Comparison of ENCODE assay signal across 30 cellular contexts in the genomic region with DNA sequence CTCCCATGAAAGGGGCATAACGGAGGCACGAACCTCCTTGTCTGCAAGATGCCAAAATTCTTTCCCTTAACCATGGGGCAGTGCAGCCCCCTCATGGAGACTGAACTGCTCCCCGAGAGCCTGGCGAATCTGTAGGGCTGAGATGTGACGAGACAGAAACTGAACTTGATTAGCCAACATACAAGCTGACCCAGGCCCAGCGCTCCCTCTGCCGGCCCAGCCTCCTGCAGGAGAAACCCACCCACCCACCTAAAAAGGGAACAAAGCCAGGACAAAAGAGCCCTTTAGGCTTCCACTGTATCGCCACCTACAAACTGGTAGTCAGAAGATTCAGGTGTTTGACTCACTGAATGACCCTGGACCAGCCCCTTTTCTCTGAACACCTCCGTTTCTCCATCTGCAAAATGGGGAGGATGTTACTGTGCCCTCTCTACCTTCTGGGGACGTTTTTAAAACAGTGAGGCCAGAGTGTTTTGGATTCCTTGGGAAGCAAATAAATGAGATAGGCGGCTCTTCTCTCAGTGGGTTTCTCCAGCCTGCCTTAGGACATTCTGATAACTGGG. TPM values are rescaled to one million over a fixed set of nuclear protein-coding genes. Genes with fewer than 3 reads are reported as not detected.
"Had no signal": no experiment of that assay in that cellular context is flagged by ENCODE, and none has a peak within 500 bp of the region (broad histone marks: within the 10 kb centered on the region; RNA-seq: fewer than 3 reads in every experiment).

No MANE protein-coding gene starts in this region.

- H3K27ac Mint-ChIP-seq: activated CD4-positive, alpha-beta memory T cell treated with anti-CD3 and anti-CD28 coated beads for 36 hours; activated CD4-positive, alpha-beta T cell treated with anti-CD3 and anti-CD28 coated beads, Interleukin-2, amount 10 ng/mL, durations not matched to agents 7 days and 5 days; activated naive CD4-positive, alpha-beta T cell treated with anti-CD3 and anti-CD28 coated beads for 36 hours; activated naive CD8-positive, alpha-beta T cell; activated T-helper 17 cell treated with anti-CD3 and anti-CD28 coated beads, Interleukin-2, amount 50 U/mL, for 72 hours; T-cell had no signal

- H3K9ac ChIP-seq: KMS-11 had no signal

- ATAC-seq: activated T-helper 17 cell treated with anti-CD3 and anti-CD28 coated beads, Interleukin-2, amount 50 U/mL, for 72 hours; T-cell had no signal

- H3K4me3 ChIP-seq: PC-9, SK-N-MC had no signal

- H3K27ac ChIP-seq: KMS-11, PC-9, SK-N-MC had no signal

- H3K4me1 Mint-ChIP-seq: activated T-helper 17 cell treated with anti-CD3 and anti-CD28 coated beads, Interleukin-2, amount 50 U/mL, for 72 hours; central memory CD8-positive, alpha-beta T cell had no signal

- H3K4me3 Mint-ChIP-seq: activated CD4-positive, alpha-beta memory T cell treated with anti-CD3 and anti-CD28 coated beads for 36 hours; activated CD4-positive, alpha-beta T cell treated with anti-CD3 and anti-CD28 coated beads, Interleukin-2, amount 10 ng/mL, durations not matched to agents 7 days and 5 days; activated naive CD4-positive, alpha-beta T cell treated with anti-CD3 and anti-CD28 coated beads for 36 hours; activated naive CD8-positive, alpha-beta T cell; activated T-helper 17 cell treated with anti-CD3 and anti-CD28 coated beads, Interleukin-2, amount 50 U/mL, for 72 hours; brain; central memory CD8-positive, alpha-beta T cell; T-cell had no signal

- H3K36me3 Mint-ChIP-seq: activated CD4-positive, alpha-beta memory T cell treated with anti-CD3 and anti-CD28 coated beads for 36 hours; activated naive CD8-positive, alpha-beta T cell; brain; T-cell had no signal

- H3K27me3 Mint-ChIP-seq: activated CD4-positive, alpha-beta memory T cell treated with anti-CD3 and anti-CD28 coated beads for 36 hours; activated CD4-positive, alpha-beta T cell treated with anti-CD3 and anti-CD28 coated beads, Interleukin-2, amount 10 ng/mL, durations not matched to agents 7 days and 5 days; activated naive CD8-positive, alpha-beta T cell; T-cell had no signal

- DNase-seq: activated CD4-positive, alpha-beta memory T cell treated with anti-CD3 and anti-CD28 coated beads for 36 hours; activated CD4-positive, alpha-beta T cell treated with anti-CD3 and anti-CD28 coated beads, Interleukin-2, amount 10 ng/mL, durations not matched to agents 7 days and 5 days; activated CD4-positive, CD25-positive, alpha-beta regulatory T cell; activated CD8-positive, alpha-beta memory T cell treated with anti-CD3 and anti-CD28 coated beads for 24 hours; activated gamma-delta T cell; activated naive CD4-positive, alpha-beta T cell treated with anti-CD3 and anti-CD28 coated beads for 36 hours; activated T-cell treated with anti-CD3 and anti-CD28 coated beads, Interleukin-2, amount 50 U/mL, for 48 hours; amygdala; NCI-H1092; NCI-H1417; NCI-H1694; NCI-H2029; NCI-H2107; NCI-H2171 treated with DMSO at 0.1 percent for 48 hours; NCI-H226; NCI-H526; NCI-H774; PC-9; T-cell; T-helper 2 cell; T1000 had no signal

- H3K9me3 Mint-ChIP-seq: activated CD4-positive, alpha-beta memory T cell treated with anti-CD3 and anti-CD28 coated beads for 36 hours; activated CD4-positive, alpha-beta T cell treated with anti-CD3 and anti-CD28 coated beads, Interleukin-2, amount 10 ng/mL, durations not matched to agents 7 days and 5 days; activated naive CD4-positive, alpha-beta T cell treated with anti-CD3 and anti-CD28 coated beads for 36 hours; activated T-helper 17 cell treated with anti-CD3 and anti-CD28 coated beads, Interleukin-2, amount 50 U/mL, for 72 hours; central memory CD8-positive, alpha-beta T cell; T-cell had no signal

- H2AFZ ChIP-seq: PC-9 had no signal

- H3K4me2 ChIP-seq: KMS-11, PC-9 had no signal

RNA-seq across cellular contexts. Expression of a gene that starts 58.4 kb away (rescaled TPM):
- total RNA-seq: astrocyte, MCF 10A, NCI-H460, PC-9 had no signal
